ENCODE assay signal across 7 cellular contexts in genomic region chr1:24070821-24071393, GRCh38. TPM values are rescaled to one million over a fixed set of nuclear protein-coding genes. Genes with fewer than 3 reads are reported as not detected.
DNase-seq lines count a peak whose midpoint lies in the region; ATAC-seq, FAIRE-seq and TF ChIP-seq lines count a peak whose summit lies in the region.

No MANE protein-coding gene starts in this region.

- no peak overlapping the region for H3K4me3 Mint-ChIP-seq in T-helper 17 cell

- H3K27me3 Mint-ChIP-seq in T-helper 17 cell: peaks cover 7% of the 10 kb centered on the region

- no peak for TF ChIP-seq POLR2A in GM12891 (IDR thresholded peaks at IDR 0.05; ENCODE audit: low read depth, low read length)

- no peaks in the 10 kb centered on the region for H3K36me3 Mint-ChIP-seq in T-helper 17 cell (ENCODE audit: low read depth)

- intact Hi-C loops in sciatic nerve (cut with DNase I): no loop called here

- peaks cover 2% of the 10 kb centered on the region for H3K4me1 Mint-ChIP-seq in T-helper 17 cell

- DNase-seq in GM12891 (ENCODE audit: insufficient read length, low spot score): peak; percentile 80
- peak; percentile 64 for DNase-seq in NCI-H146 (lab: John Stamatoyannopoulos, UW)
- DNase-seq in T-helper 17 cell: peak; percentile 30 to 64 (median 32)
- DNase-seq in amniotic stem cell (lab: John Stamatoyannopoulos, UW): peak; percentile 59
- DNase-seq in hepatic stellate cell (ENCODE audit: low spot score): peak; percentile 89
- peak; percentile 80 for DNase-seq in sciatic nerve (ENCODE audit: low spot score)

- H3K9me3 ChIP-seq in T-helper 17 cell (ENCODE audit: control insufficient read depth, low read length, poor library complexity, severe bottlenecking): no peaks in the 10 kb centered on the region

- ATAC-seq in T-helper 17 cell (peak; percentile 83), sciatic nerve (peak; percentile 84), GM19467 (IDR thresholded peaks at IDR 0.05; ENCODE audit: unreplicated experiment) (no peak)

- FAIRE-seq in GM12891 (lab: Jason Lieb, UNC): peak; percentile 97

- H3K27ac Mint-ChIP-seq in T-helper 17 cell: no peak overlapping the region

TF ChIP-seq in GM12891, 5 proteins besides CTCF, POLR2A, EP300 and RAD21:
- no peak for TF ChIP-seq TAF1 (IDR thresholded peaks at IDR 0.05; ENCODE audit: low read depth, low read length)
- TF ChIP-seq POU2F2 (IDR thresholded peaks at IDR 0.05; ENCODE audit: low read depth, low read length): 0 out of 2 replicates have a peak, but pooled peaks have one; percentile 46
- TF ChIP-seq SPI1 (IDR thresholded peaks at IDR 0.05; ENCODE audit: low read depth, low read length): no peak
- no peak for TF ChIP-seq PAX5 (IDR thresholded peaks at IDR 0.05; ENCODE audit: insufficient read depth, low read length, severe bottlenecking)
- TF ChIP-seq POLR2AphosphoS5 (IDR thresholded peaks at IDR 0.05; ENCODE audit: low read depth, low read length): no peak

RNA-seq across cellular contexts. Expression of gene MYOM3, which starts 41.0 kb away (rescaled TPM):
- polyA plus RNA-seq in GM12891 (2012; ENCODE audit: low read depth, missing spikeins): not detected
- total RNA-seq in T-helper 17 cell: not detected
- total RNA-seq in sciatic nerve: 0.62 TPM

Comparison
In these comparisons a context has a peak if more than half of its experiments do, and no peak if none do; other contexts are left out.
1. DNase-seq: peak in every context shown above with its lines; median percentile 89 in hepatic stellate cell; 80 in GM12891; 80 in sciatic nerve; 64 in NCI-H146; 59 in amniotic stem cell; 32 in T-helper 17 cell.